ENCODE assay signal across 8 cellular contexts in genomic region chr4:88818650-88819470, GRCh38.
A peak's percentile ranks its signal among the peaks of the same experiment; 100 is the strongest.
DNase-seq lines count a peak whose midpoint lies in the region; ATAC-seq, FAIRE-seq and TF ChIP-seq lines count a peak whose summit lies in the region.

No MANE protein-coding gene starts in this region.

- peak overlapping the region in 2 of 3 experiments; percentile 20 to 76; a peak in 2 of 6 replicates for H3K4me3 ChIP-seq in HepG2 (replicated peaks in 1 of 3; ENCODE audit: insufficient read depth in 1 of 3, low read depth in 2 of 3, low read length in 3 of 3)

- in situ Hi-C loops in HepG2 (cut with HindIII; ENCODE audit: extremely low pct_ligation_motif_present, low pct_unique_long_range_greater_than_20kb), result loop anchor here (5.0 to 25.0 kb wide), 2 partner anchors 203 to 282 kb away; no protein-coding TSS in a partner anchor

- 32% methylated on average over 5 of the region's 5 CpGs for WGBS in HepG2 (ENCODE audit: low lambda C conversion rate)

- H3K4me1 Mint-ChIP-seq in T-helper 1 cell treated with Interleukin-12 subunit alpha and Interleukin-12 subunit beta and Interleukin-4 antibody, amounts not matched to agents 30 μg/mL and 1 μg/mL, for 36 hours (ENCODE audit: low read depth), result peaks cover 44% of the 10 kb centered on the region

- H4K20me1 ChIP-seq in HepG2 (ENCODE audit: insufficient read depth, low read length), result peaks cover 49% of the 10 kb centered on the region

- H3K27me3 Mint-ChIP-seq in T-helper 1 cell treated with Interleukin-12 subunit alpha and Interleukin-12 subunit beta and Interleukin-4 antibody, amounts not matched to agents 30 μg/mL and 1 μg/mL, for 36 hours (ENCODE audit: low read depth), result peaks cover 22% of the 10 kb centered on the region

- peak; percentile 77 for TF ChIP-seq CTCF in GM12872 (IDR thresholded peaks at IDR 0.05; ENCODE audit: insufficient read depth, low read depth, low read length)
- peak; percentile 79 for TF ChIP-seq CTCF in HepG2 (CRISPR knock-in tag; IDR thresholded peaks at IDR 0.05)

- peak overlapping the region; percentile 89; the same call in 1 of the 2 replicates for H3K4me2 ChIP-seq in HepG2 (ENCODE audit: low read depth, low read length)

- H3K27ac Mint-ChIP-seq in T-helper 1 cell treated with Interleukin-12 subunit alpha and Interleukin-12 subunit beta and Interleukin-4 antibody, amounts not matched to agents 30 μg/mL and 1 μg/mL, for 36 hours, result no peak overlapping the region

- TF ChIP-seq EP300 in HepG2 (IDR thresholded peaks at IDR 0.05; ENCODE audit: low read depth in 2 of 2, low read length in 2 of 2) (no peak), HepG2 (CRISPR knock-in tag; IDR thresholded peaks at IDR 0.05; ENCODE audit: borderline replicate concordance) (no peak)

- CTCF ChIA-PET in HepG2 (lab: Yijun Ruan, JAX; ENCODE audit: low intra/inter-chr PET ratio, low total read pairs), result interaction anchor here (1.6 to 5.5 kb wide), 2 partner anchors 205 to 293 kb away, joined by 4 to 78 read pairs; partner anchors contain the start of gene TIGD2

- no peaks in the 10 kb centered on the region; a peak in 1 of 5 replicates for H3K27me3 ChIP-seq in HepG2 (ENCODE audit: control insufficient read depth in 1 of 2, insufficient read depth in 2 of 2, low read length in 2 of 2)

- no peaks in the 10 kb centered on the region for H3K9me3 ChIP-seq in HepG2 (ENCODE audit: low read length)

- no peaks in the 10 kb centered on the region for H3K9me3 Mint-ChIP-seq in T-helper 1 cell treated with Interleukin-12 subunit alpha and Interleukin-12 subunit beta and Interleukin-4 antibody, amounts not matched to agents 30 μg/mL and 1 μg/mL, for 36 hours

- peaks cover 24% of the 10 kb centered on the region for H3K36me3 Mint-ChIP-seq in T-helper 1 cell treated with Interleukin-12 subunit alpha and Interleukin-12 subunit beta and Interleukin-4 antibody, amounts not matched to agents 30 μg/mL and 1 μg/mL, for 36 hours (ENCODE audit: low read depth)

- intact Hi-C loops in HepG2 (cut with micrococcal nuclease; ENCODE audit: unreplicated experiment), result loop anchor here (1.0 to 5.0 kb wide), 4 partner anchors 68 to 293 kb away; partner anchors contain the start of gene TIGD2

- H3K9ac ChIP-seq in HepG2 (ENCODE audit: insufficient read depth, low read depth, low read length), result no peak overlapping the region; the same call in 1 of the 2 replicates

- H3K4me3 Mint-ChIP-seq in T-helper 1 cell treated with Interleukin-12 subunit alpha and Interleukin-12 subunit beta and Interleukin-4 antibody, amounts not matched to agents 30 μg/mL and 1 μg/mL, for 36 hours, result peak overlapping the region; percentile 40

- ATAC-seq in HepG2, result peak; percentile 61

- no peak overlapping the region for H2AFZ ChIP-seq in HepG2 (ENCODE audit: low read length)

- TF ChIP-seq RAD21 in HepG2 (CRISPR knock-in tag; IDR thresholded peaks at IDR 0.05), result peak; percentile 74

- DNase-seq in A172 (ENCODE audit: low spot score) (peak; percentile 36), NCI-H1417 (lab: John Stamatoyannopoulos, UW) (peak; percentile 52 to 81 (median 78)), cerebellar cortex (ENCODE audit: low spot score) (peak; percentile 75), HepG2 (ENCODE audit: low spot score) (peak; percentile 56)
- peak; percentile 13 to 61 (median 40) for DNase-seq in stimulated activated naive CD4-positive, alpha-beta T cell (lab: John Stamatoyannopoulos, UW)
- DNase-seq in NK-92 treated with Interleukin-12 subunit alpha and Interleukin-12 subunit beta, amount 100 ng/mL, for 24 hours (lab: John Stamatoyannopoulos, UW), result no peak

- BruUV-seq in HepG2 (replicated peaks; lab: Mats Ljungman, UMichigan), result no TSS peak

- peaks cover 87% of the 10 kb centered on the region for H3K79me2 ChIP-seq in HepG2 (ENCODE audit: insufficient read depth, low read length)

- H3K27ac ChIP-seq in HepG2 (ENCODE audit: extremely low read length, insufficient read depth, low read length), result no peak overlapping the region

- peaks cover 75% of the 10 kb centered on the region for H3K4me1 ChIP-seq in HepG2 (ENCODE audit: insufficient read depth, low read length)

- POLR2A ChIA-PET in HepG2 (lab: Yijun Ruan, JAX), result no interaction called here

- no peak for TF ChIP-seq POLR2A in HepG2 (IDR thresholded peaks at IDR 0.05; ENCODE audit: insufficient read depth in 1 of 2, low read depth in 2 of 2, low read length in 2 of 2)

- no peaks in the 10 kb centered on the region for H3K36me3 ChIP-seq in HepG2 (replicated peaks in 1 of 2; ENCODE audit: control insufficient read depth in 1 of 2, insufficient read depth in 2 of 2, low read length in 2 of 2)

- peak; percentile 85 for FAIRE-seq in HepG2 (lab: Jason Lieb, UNC)

TF ChIP-seq in HepG2, 621 proteins besides CTCF, POLR2A, EP300 and RAD21 (continues in another document):
- peak; percentile 44; the same call in 1 of the 2 replicates for TF ChIP-seq SMAD3 (CRISPR knock-in tag; IDR thresholded peaks at IDR 0.05)
- TF ChIP-seq SMC3 (IDR thresholded peaks at IDR 0.05; ENCODE audit: low read length), result peak; percentile 88
- peak; percentile 84 for TF ChIP-seq STAG1 (CRISPR knock-in tag; IDR thresholded peaks at IDR 0.05)
- no peak for TF ChIP-seq JUNB (CRISPR knock-in tag; IDR thresholded peaks at IDR 0.05; ENCODE audit: borderline replicate concordance)
- no peak for TF ChIP-seq ZHX1 (CRISPR knock-in tag; IDR thresholded peaks at IDR 0.05; ENCODE audit: low read depth)
- TF ChIP-seq, protein P1, sequence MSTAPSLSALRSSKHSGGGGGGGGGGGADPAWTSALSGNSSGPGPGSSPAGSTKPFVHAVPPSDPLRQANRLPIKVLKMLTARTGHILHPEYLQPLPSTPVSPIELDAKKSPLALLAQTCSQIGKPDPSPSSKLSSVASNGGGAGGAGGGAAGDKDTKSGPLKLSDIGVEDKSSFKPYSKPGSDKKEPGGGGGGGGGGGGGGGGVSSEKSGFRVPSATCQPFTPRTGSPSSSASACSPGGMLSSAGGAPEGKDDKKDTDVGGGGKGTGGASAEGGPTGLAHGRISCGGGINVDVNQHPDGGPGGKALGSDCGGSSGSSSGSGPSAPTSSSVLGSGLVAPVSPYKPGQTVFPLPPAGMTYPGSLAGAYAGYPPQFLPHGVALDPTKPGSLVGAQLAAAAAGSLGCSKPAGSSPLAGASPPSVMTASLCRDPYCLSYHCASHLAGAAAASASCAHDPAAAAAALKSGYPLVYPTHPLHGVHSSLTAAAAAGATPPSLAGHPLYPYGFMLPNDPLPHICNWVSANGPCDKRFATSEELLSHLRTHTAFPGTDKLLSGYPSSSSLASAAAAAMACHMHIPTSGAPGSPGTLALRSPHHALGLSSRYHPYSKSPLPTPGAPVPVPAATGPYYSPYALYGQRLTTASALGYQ (CRISPR knock-in tag; IDR thresholded peaks at IDR 0.05), result no peak
- TF ChIP-seq, protein P2, sequence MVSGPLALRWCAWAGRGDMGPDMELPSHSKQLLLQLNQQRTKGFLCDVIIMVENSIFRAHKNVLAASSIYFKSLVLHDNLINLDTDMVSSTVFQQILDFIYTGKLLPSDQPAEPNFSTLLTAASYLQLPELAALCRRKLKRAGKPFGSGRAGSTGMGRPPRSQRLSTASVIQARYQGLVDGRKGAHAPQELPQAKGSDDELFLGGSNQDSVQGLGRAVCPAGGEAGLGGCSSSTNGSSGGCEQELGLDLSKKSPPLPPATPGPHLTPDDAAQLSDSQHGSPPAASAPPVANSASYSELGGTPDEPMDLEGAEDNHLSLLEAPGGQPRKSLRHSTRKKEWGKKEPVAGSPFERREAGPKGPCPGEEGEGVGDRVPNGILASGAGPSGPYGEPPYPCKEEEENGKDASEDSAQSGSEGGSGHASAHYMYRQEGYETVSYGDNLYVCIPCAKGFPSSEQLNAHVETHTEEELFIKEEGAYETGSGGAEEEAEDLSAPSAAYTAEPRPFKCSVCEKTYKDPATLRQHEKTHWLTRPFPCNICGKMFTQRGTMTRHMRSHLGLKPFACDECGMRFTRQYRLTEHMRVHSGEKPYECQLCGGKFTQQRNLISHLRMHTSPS (CRISPR knock-in tag; IDR thresholded peaks at IDR 0.05; ENCODE audit: low read depth), result no peak
- TF ChIP-seq FOSL2 (CRISPR knock-in tag; IDR thresholded peaks at IDR 0.05), result 0 out of 2 replicates have a peak, but pooled peaks have one; percentile 10
- no peak for TF ChIP-seq IRF9 (CRISPR knock-in tag; IDR thresholded peaks at IDR 0.05; ENCODE audit: borderline replicate concordance)
- TF ChIP-seq ZNF331 (CRISPR knock-in tag; IDR thresholded peaks at IDR 0.05), result peak; percentile 16; the same call in 1 of the 2 replicates
- no peak for TF ChIP-seq TBX3 (IDR thresholded peaks at IDR 0.05; ENCODE audit: borderline replicate concordance)
